ENCODE assay signal across 18 cellular contexts in the genomic region with DNA sequence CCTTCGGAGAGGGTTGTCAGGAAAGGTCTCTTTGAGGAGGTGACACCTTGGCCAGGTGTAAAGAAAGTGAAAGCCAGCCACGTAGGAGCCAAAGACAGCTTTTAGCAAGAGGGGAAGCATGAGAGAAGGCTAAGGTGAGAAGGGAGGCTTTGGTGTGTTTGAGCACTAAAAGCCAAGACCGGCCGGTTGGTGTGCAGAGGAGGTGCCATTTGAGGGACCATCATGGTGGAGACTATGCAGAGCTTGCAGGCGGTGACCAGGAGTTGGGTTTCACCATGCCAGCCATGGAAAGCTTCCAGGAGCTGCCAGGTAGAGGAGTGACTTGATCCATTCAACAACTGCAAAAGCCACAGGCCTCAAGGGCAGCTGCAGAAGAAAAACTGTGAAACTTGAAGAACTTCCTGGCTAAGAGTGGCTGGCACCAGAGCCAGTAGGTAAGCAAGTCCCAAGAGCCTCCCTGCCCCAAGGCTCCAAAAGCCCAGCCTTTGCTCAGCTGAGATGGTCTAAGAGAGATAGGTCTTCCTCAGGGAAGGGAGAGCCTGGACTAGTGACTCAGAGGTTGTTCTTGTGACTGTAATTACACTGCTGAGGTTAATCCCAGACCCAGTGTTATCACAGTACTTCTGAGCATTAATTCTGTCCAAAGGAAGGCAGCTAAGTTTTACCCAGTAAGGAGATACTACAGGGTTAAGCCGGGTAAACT.
"Had no signal": no experiment of that assay in that cellular context is flagged by ENCODE, and none has a peak within 500 bp of the region (broad histone marks: within the 10 kb centered on the region; RNA-seq: fewer than 3 reads in every experiment).

No MANE protein-coding gene starts in this region.

- H3K27ac ChIP-seq: epithelial cell of prostate, hepatocyte, right atrium auricular region, sigmoid colon, skin epidermis, thyroid gland had no signal

- H3K4me1 Mint-ChIP-seq: natural killer cell, neural crest cell had no signal

- H3K4me1 ChIP-seq: right atrium auricular region, sigmoid colon, thyroid gland had no signal

- H3K27me3 Mint-ChIP-seq: type B pancreatic cell had no signal

- H3K36me3 Mint-ChIP-seq: type B pancreatic cell had no signal

- H3K27ac Mint-ChIP-seq: natural killer cell, type B pancreatic cell had no signal

- H3K4me3 Mint-ChIP-seq: natural killer cell, neural crest cell, type B pancreatic cell had no signal

- H3K36me3 ChIP-seq: right atrium auricular region, sigmoid colon, thyroid gland had no signal

- ATAC-seq: mucosa of descending colon, natural killer cell had no signal

- H3K4me3 ChIP-seq: hepatocyte, mucosa of descending colon, right atrium auricular region, sigmoid colon, skin epidermis, thyroid gland had no signal

- DNase-seq: cortex of kidney; effector memory CD4-positive, alpha-beta T cell; foreskin melanocyte; head of caudate nucleus; kidney glomerular epithelial cell; mucosa of descending colon; natural killer cell; sigmoid colon; stimulated activated CD4-positive, alpha-beta T cell treated with anti-CD3 and anti-CD28 coated beads, Interleukin-12 subunit alpha, Interleukin-12 subunit beta, amount 100 ng/mL, for 4 hours; stimulated activated naive CD4-positive, alpha-beta T cell treated with Interleukin-2 at 50 U/mL for 16 hours; thyroid gland had no signal

- H3K27me3 ChIP-seq: hepatocyte, right atrium auricular region, sigmoid colon, thyroid gland had no signal

- FAIRE-seq: endometrium had no signal

- H3K9me3 ChIP-seq: thyroid gland had no signal
